Comparison of ENCODE assay signal across 15 cellular contexts in the genomic region with DNA sequence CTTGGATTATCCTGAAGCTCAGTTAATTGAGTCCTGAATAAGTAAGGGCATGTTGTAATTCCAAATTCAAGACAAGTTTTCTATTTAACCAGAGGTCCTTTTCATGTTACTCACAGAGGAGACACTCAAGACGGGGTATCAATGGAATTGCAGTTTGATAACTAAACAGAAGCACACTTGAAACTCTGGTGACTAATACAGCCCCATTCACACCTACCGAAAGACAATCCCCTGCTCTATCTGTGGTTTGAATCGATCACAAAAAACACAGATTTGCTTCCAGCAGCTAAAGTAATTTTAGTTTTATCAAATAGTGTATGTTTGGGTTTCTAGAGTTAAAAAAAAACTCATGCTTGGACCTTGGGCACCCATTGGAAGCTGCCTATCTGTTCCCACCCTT.
A peak's percentile ranks its signal among the peaks of the same experiment; 100 is the strongest.
DNase-seq lines count a peak whose midpoint lies in the region; ATAC-seq and TF ChIP-seq lines count a peak whose summit lies in the region.
"Had no signal": no experiment of that assay in that cellular context is flagged by ENCODE, and none has a peak within 500 bp of the region (broad histone marks: within the 10 kb centered on the region; RNA-seq: fewer than 3 reads in every experiment).

No MANE protein-coding gene starts in this region.

- ATAC-seq in stimulated activated naive CD8-positive, alpha-beta T cell treated with anti-CD3 and anti-CD28 coated beads, Interleukin-15, amount 100 ng/mL, for 72 hours = peak; percentile 74
- ATAC-seq in stimulated activated naive CD8-positive, alpha-beta T cell treated with anti-CD3 and anti-CD28 coated beads, Interleukin-15, Interleukin-2, amounts not matched to agents 100 U/mL and 50 U/mL, for 24 hours = no peak
- peak; percentile 70 for ATAC-seq in HG02759 (IDR thresholded peaks at IDR 0.05; ENCODE audit: unreplicated experiment)
- ATAC-seq in HG03442 (IDR thresholded peaks at IDR 0.05; ENCODE audit: unreplicated experiment) = peak; percentile 85
- no peak for ATAC-seq in PC-3
- ATAC-seq in Right ventricle myocardium inferior = no peak
- ATAC-seq: activated CD4-positive, alpha-beta T cell treated with anti-CD3 and anti-CD28 coated beads for 36 hours had no signal

- H3K27ac ChIP-seq in SJCRH30 = no peak overlapping the region
- H3K27ac ChIP-seq in PC-3 (ENCODE audit: low read length) = no peak overlapping the region
- H3K27ac ChIP-seq: left ventricle myocardium inferior, skin epidermis, upper lobe of left lung had no signal

- intact Hi-C loops in PC-3 (cut with micrococcal nuclease) (no loop called here), Right ventricle myocardium inferior (cut with DNase I) (no loop called here)

- H3K27me3 ChIP-seq in SJCRH30 (no peaks in the 10 kb centered on the region), PC-3 (ENCODE audit: low read length) (no peaks in the 10 kb centered on the region)
- H3K27me3 ChIP-seq: upper lobe of left lung had no signal

- no peak for DNase-seq in stimulated activated naive CD8-positive, alpha-beta T cell treated with anti-CD3 and anti-CD28 coated beads, Interleukin-15, amount 100 ng/mL, for 72 hours
- DNase-seq in stimulated activated naive CD8-positive, alpha-beta T cell treated with anti-CD3 and anti-CD28 coated beads, Interleukin-15, Interleukin-2, amounts not matched to agents 100 U/mL and 50 U/mL, for 24 hours = no peak
- no peak for DNase-seq in HFFc6
- no peak for DNase-seq in SJCRH30
- no peak for DNase-seq in PC-3
- DNase-seq in Right ventricle myocardium inferior (ENCODE audit: missing footprints) = no peak
- DNase-seq: ACHN; activated CD4-positive, alpha-beta T cell treated with anti-CD3 and anti-CD28 coated beads for 36 hours; DMS 273 treated with DMSO at 0.1 percent for 48 hours; left ventricle myocardium inferior; NCI-H2107; upper lobe of left lung had no signal

- POLR2A ChIA-PET in PC-3 (lab: Charles Lee; ENCODE audit: unreplicated experiment) = no interaction called here

- no peak overlapping the region for H3K4me3 Mint-ChIP-seq in stimulated activated naive CD8-positive, alpha-beta T cell treated with anti-CD3 and anti-CD28 coated beads, Interleukin-15, amount 100 ng/mL, for 72 hours
- H3K4me3 Mint-ChIP-seq in HFFc6 = no peak overlapping the region
- H3K4me3 Mint-ChIP-seq: activated CD4-positive, alpha-beta T cell treated with anti-CD3 and anti-CD28 coated beads for 36 hours had no signal

- H3K9me3 Mint-ChIP-seq in stimulated activated naive CD8-positive, alpha-beta T cell treated with anti-CD3 and anti-CD28 coated beads, Interleukin-15, amount 100 ng/mL, for 72 hours = no peaks in the 10 kb centered on the region
- no peaks in the 10 kb centered on the region for H3K9me3 Mint-ChIP-seq in HFFc6

- no peaks in the 10 kb centered on the region for H3K4me1 Mint-ChIP-seq in stimulated activated naive CD8-positive, alpha-beta T cell treated with anti-CD3 and anti-CD28 coated beads, Interleukin-15, amount 100 ng/mL, for 72 hours
- H3K4me1 Mint-ChIP-seq in HFFc6 (ENCODE audit: low read depth) = peaks cover 15% of the 10 kb centered on the region
- H3K4me1 Mint-ChIP-seq: activated CD4-positive, alpha-beta T cell treated with anti-CD3 and anti-CD28 coated beads for 36 hours had no signal

- H3K9ac ChIP-seq in PC-3 (ENCODE audit: low read length) = no peak overlapping the region

- H3F3A ChIP-seq in PC-3 (ENCODE audit: low read length, unreplicated experiment) = no peaks in the 10 kb centered on the region

- TF ChIP-seq CTCF in HFFc6 (IDR thresholded peaks at IDR 0.05) = no peak
- TF ChIP-seq CTCF in PC-3 (conservative IDR thresholded peaks at IDR 0.05; ENCODE audit: low read depth, low read length) = no peak

- H3K27ac Mint-ChIP-seq in stimulated activated naive CD8-positive, alpha-beta T cell treated with anti-CD3 and anti-CD28 coated beads, Interleukin-15, amount 100 ng/mL, for 72 hours = no peak overlapping the region
- H3K27ac Mint-ChIP-seq in HFFc6 = no peak overlapping the region
- H3K27ac Mint-ChIP-seq: activated CD4-positive, alpha-beta T cell treated with anti-CD3 and anti-CD28 coated beads for 36 hours had no signal

- no peaks in the 10 kb centered on the region for H4K20me1 ChIP-seq in PC-3 (ENCODE audit: low read length)

- BruUV-seq in PC-3 (replicated peaks; lab: Mats Ljungman, UMichigan) = no TSS peak

- H3K36me3 Mint-ChIP-seq in HFFc6 (ENCODE audit: low read depth) = no peaks in the 10 kb centered on the region

- no peak overlapping the region for H2AFZ ChIP-seq in PC-3 (ENCODE audit: low read length)

- H3K4me1 ChIP-seq in SJCRH30 (peaks cover 5% of the 10 kb centered on the region; the same call in 1 of the 2 replicates), PC-3 (ENCODE audit: insufficient read depth, low read length) (no peaks in the 10 kb centered on the region)
- H3K4me1 ChIP-seq: upper lobe of left lung had no signal

- H3K27me3 Mint-ChIP-seq in stimulated activated naive CD8-positive, alpha-beta T cell treated with anti-CD3 and anti-CD28 coated beads, Interleukin-15, amount 100 ng/mL, for 72 hours = peaks cover 7% of the 10 kb centered on the region
- H3K27me3 Mint-ChIP-seq in HFFc6 (ENCODE audit: insufficient read depth) = no peaks in the 10 kb centered on the region

- no peaks in the 10 kb centered on the region for H3K79me2 ChIP-seq in PC-3 (ENCODE audit: low read length)

- no peaks in the 10 kb centered on the region for H3K9me2 ChIP-seq in PC-3 (replicated peaks; ENCODE audit: low read length)

- H3K9me3 ChIP-seq in SJCRH30 (replicated peaks) = no peaks in the 10 kb centered on the region
- no peaks in the 10 kb centered on the region for H3K9me3 ChIP-seq in PC-3 (ENCODE audit: low read length)
- H3K9me3 ChIP-seq: left ventricle myocardium inferior, upper lobe of left lung had no signal

- H3K4me2 ChIP-seq in PC-3 (ENCODE audit: low read length) = no peak overlapping the region

- H3K4me3 ChIP-seq in SJCRH30 (no peak overlapping the region), PC-3 (ENCODE audit: low read length) (no peak overlapping the region)
- H3K4me3 ChIP-seq: left ventricle myocardium inferior, skin epidermis, upper lobe of left lung had no signal

- CTCF ChIA-PET in PC-3 (lab: Charles Lee) = no interaction called here

- no peaks in the 10 kb centered on the region for H3K36me3 ChIP-seq in SJCRH30
- no peaks in the 10 kb centered on the region for H3K36me3 ChIP-seq in PC-3 (ENCODE audit: low read depth, low read length)
- H3K36me3 ChIP-seq: left ventricle myocardium inferior, upper lobe of left lung had no signal

Comparison
In these comparisons a context has a peak if more than half of its experiments do, and no peak if none do; other contexts are left out.
1. ATAC-seq: peak in stimulated activated naive CD8-positive, alpha-beta T cell treated with anti-CD3 and anti-CD28 coated beads, Interleukin-15, amount 100 ng/mL, for 72 hours (single experiment), HG02759 (single experiment) and HG03442 (single experiment); none in stimulated activated naive CD8-positive, alpha-beta T cell treated with anti-CD3 and anti-CD28 coated beads, Interleukin-15, Interleukin-2, amounts not matched to agents 100 U/mL and 50 U/mL, for 24 hours (single experiment), PC-3 (single experiment) and Right ventricle myocardium inferior (single experiment).